19 cellular contexts compared by ENCODE assay signal in genomic region chr12:18580286-18580685, GRCh38.
A peak's percentile ranks its signal among the peaks of the same experiment; 100 is the strongest.
DNase-seq lines count a peak whose midpoint lies in the region; ATAC-seq, FAIRE-seq and TF ChIP-seq lines count a peak whose summit lies in the region.
"Had no signal": no experiment of that assay in that cellular context is flagged by ENCODE, and none has a peak within 500 bp of the region (broad histone marks: within the 10 kb centered on the region; RNA-seq: fewer than 3 reads in every experiment).

No MANE protein-coding gene starts in this region.

- no peaks in the 10 kb centered on the region for H3K9me2 ChIP-seq in GM23248 (ENCODE audit: insufficient read depth)

- H2AFZ ChIP-seq in GM23248: no peak overlapping the region

- no peak for ATAC-seq in GM21737 (IDR thresholded peaks at IDR 0.05; ENCODE audit: unreplicated experiment)

- no peaks in the 10 kb centered on the region for H4K20me1 ChIP-seq in GM23248 (ENCODE audit: insufficient read depth)

- DNase-seq in GM23248 (peak; percentile 23), fibroblast of villous mesenchyme (ENCODE audit: low read depth) (peak; percentile 70), NCI-H510A (lab: John Stamatoyannopoulos, UW) (no peak), hypothalamus (lab: John Stamatoyannopoulos, UW) (no peak), NCI-H345 treated with DMSO at 0.1 percent for 48 hours (lab: John Stamatoyannopoulos, UW; ENCODE audit: unreplicated experiment) (no peak)
- DNase-seq: DMS53, EL, GF-D8, H9, NCI-H1105, NCI-H146, NCI-H2029, NCI-H2227 treated with DMSO at 0.1 percent for 48 hours, NCI-H526, OCI-M1, SJCRH30 had no signal

- no peaks in the 10 kb centered on the region for H3K27me3 ChIP-seq in GM23248 (replicated peaks; ENCODE audit: insufficient read depth)
- H3K27me3 ChIP-seq: SJCRH30 had no signal

- H3K4me2 ChIP-seq in GM23248 (ENCODE audit: unreplicated experiment): no peak overlapping the region

- H3K36me3 ChIP-seq in GM23248 (ENCODE audit: low read depth): no peaks in the 10 kb centered on the region

- H3K4me3 ChIP-seq in GM23248 (no peak overlapping the region), fibroblast of villous mesenchyme (ENCODE audit: low read depth, low read length) (no peak overlapping the region)
- H3K4me3 ChIP-seq: SJCRH30 had no signal

- no peak overlapping the region for H3K27ac ChIP-seq in GM23248
- H3K27ac ChIP-seq: SJCRH30 had no signal

- peaks cover 17% of the 10 kb centered on the region for H3F3A ChIP-seq in GM23248 (ENCODE audit: insufficient read depth)

- TF ChIP-seq CTCF in fibroblast of villous mesenchyme (IDR thresholded peaks at IDR 0.05; ENCODE audit: insufficient read depth, low read depth, low read length): no peak

- FAIRE-seq in endometrium (lab: Jason Lieb, UNC): peak; percentile 99
- FAIRE-seq: RCC 7860 had no signal

- no peak overlapping the region for H3K9ac ChIP-seq in GM23248

- peaks cover 25% of the 10 kb centered on the region for H3K4me1 ChIP-seq in GM23248 (ENCODE audit: insufficient read depth)
- H3K4me1 ChIP-seq: SJCRH30 had no signal

- 14 to 19% methylated on average over 3 of the region's 3 CpGs for WGBS in GM23248 (ENCODE audit: low coverage in 1 of 2, low lambda C conversion rate in 2 of 2, missing lambda C conversion rate in 2 of 2), 2 experiments

- H3K79me2 ChIP-seq in GM23248 (ENCODE audit: insufficient read depth): no peaks in the 10 kb centered on the region

- no peaks in the 10 kb centered on the region for H3K9me3 ChIP-seq in GM23248 (ENCODE audit: low read depth)
- H3K9me3 ChIP-seq: SJCRH30 had no signal

- in situ Hi-C loops in GM23248 (cut with MboI): no loop called here

Comparison
In these comparisons a context has a peak if more than half of its experiments do, and no peak if none do; other contexts are left out.
1. DNase-seq: peak in GM23248 (single experiment) and fibroblast of villous mesenchyme (single experiment); none in NCI-H510A (single experiment), hypothalamus (0 of 51) and NCI-H345 treated with DMSO at 0.1 percent for 48 hours (single experiment).